In the genomic region with DNA sequence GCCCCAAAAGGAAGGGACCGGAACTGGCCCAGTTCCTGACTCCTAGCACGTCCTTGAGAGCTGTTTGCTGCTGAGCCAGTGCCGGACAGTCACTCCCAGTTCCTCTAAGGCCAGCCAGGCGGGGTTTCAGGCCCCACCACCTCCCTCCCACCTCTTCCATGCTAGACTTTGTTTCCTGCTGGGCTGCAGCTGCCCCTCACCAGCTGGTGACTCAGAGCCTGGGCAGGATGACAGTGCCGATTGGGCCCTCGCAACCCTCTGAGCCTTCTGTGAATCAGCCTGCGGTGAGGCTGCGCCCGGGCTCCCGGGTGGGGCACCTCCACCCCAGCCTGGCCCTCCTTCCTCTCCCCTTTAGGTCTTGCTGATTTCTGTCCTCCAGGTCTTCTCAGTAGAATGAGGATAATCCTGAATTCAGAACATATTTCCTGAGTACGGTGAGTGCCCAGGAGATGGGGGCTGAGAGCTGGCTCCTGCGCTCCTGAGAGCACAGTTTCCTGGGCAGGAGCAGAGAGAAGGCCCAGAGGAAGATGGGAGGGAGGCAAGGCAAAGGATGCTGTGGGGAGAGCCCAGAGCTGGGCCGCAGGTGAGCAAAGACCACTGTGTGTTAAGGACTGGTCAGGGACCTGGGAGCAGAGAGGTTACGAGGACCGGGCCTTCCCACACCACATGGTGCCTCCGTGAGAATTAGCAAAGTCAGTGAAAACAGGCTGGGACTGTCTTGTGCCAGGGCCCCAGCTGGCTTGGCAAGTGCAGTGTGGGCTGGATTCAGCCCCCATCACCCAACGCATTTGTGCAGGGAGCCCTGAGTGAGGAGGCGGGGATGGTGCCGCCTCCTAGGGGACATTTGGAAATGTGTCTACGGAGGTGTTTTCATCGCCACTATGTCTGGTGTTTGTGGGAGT, we compare ENCODE assay signal across 8 cellular contexts. TPM values are rescaled to one million over a fixed set of nuclear protein-coding genes. Genes with fewer than 3 reads are reported as not detected.
DNase-seq lines count a peak whose midpoint lies in the region; ATAC-seq and TF ChIP-seq lines count a peak whose summit lies in the region.

No MANE protein-coding gene starts in this region.

- peak; percentile 69 for ATAC-seq in GM21825 (IDR thresholded peaks at IDR 0.05; ENCODE audit: unreplicated experiment)
- no peak for ATAC-seq in GM19035 (IDR thresholded peaks at IDR 0.05; ENCODE audit: unreplicated experiment)
- ATAC-seq in GM21526 (IDR thresholded peaks at IDR 0.05; ENCODE audit: low FRiP score, unreplicated experiment): no peak

- H3K4me1 Mint-ChIP-seq in activated CD4-positive, alpha-beta T cell treated with anti-CD3 and anti-CD28 coated beads, Interleukin-2, amount 10 ng/mL, durations not matched to agents 24 days and 14 days: peaks cover 46% of the 10 kb centered on the region
- peaks cover 54% of the 10 kb centered on the region for H3K4me1 Mint-ChIP-seq in chondrocyte (ENCODE audit: low read depth)

- no peaks in the 10 kb centered on the region for H3K9me3 Mint-ChIP-seq in activated CD4-positive, alpha-beta T cell treated with anti-CD3 and anti-CD28 coated beads, Interleukin-2, amount 10 ng/mL, durations not matched to agents 24 days and 14 days
- peaks cover 5% of the 10 kb centered on the region for H3K9me3 Mint-ChIP-seq in chondrocyte (ENCODE audit: low read depth)

- DNase-seq in NCI-H2227 treated with DMSO at 0.1 percent for 48 hours (lab: John Stamatoyannopoulos, UW) (peak; percentile 17), chondrocyte (ENCODE audit: low spot score) (no peak), left kidney (ENCODE audit: low read depth, low spot score) (peak; percentile 68)
- DNase-seq in activated CD4-positive, alpha-beta T cell treated with anti-CD3 and anti-CD28 coated beads, Interleukin-2, amount 10 ng/mL, durations not matched to agents 24 days and 14 days: peak; percentile 90
- DNase-seq in stimulated activated CD4-positive, alpha-beta T cell treated with anti-CD3 and anti-CD28 coated beads, Interleukin-15, amount 100 ng/mL, for 48 hours (ENCODE audit: low read depth in 2 of 2): peak; percentile 72 to 75

- H3K27me3 Mint-ChIP-seq in activated CD4-positive, alpha-beta T cell treated with anti-CD3 and anti-CD28 coated beads, Interleukin-2, amount 10 ng/mL, durations not matched to agents 24 days and 14 days: no peaks in the 10 kb centered on the region
- H3K27me3 Mint-ChIP-seq in chondrocyte (ENCODE audit: low read depth): no peaks in the 10 kb centered on the region

- peak overlapping the region; percentile 96 for H3K27ac Mint-ChIP-seq in activated CD4-positive, alpha-beta T cell treated with anti-CD3 and anti-CD28 coated beads, Interleukin-2, amount 10 ng/mL, durations not matched to agents 24 days and 14 days
- H3K27ac Mint-ChIP-seq in chondrocyte (ENCODE audit: unreplicated experiment): peak overlapping the region; percentile 98

- TF ChIP-seq CTCF in chondrocyte (IDR thresholded peaks at IDR 0.05): peak; percentile 77

- H3K4me3 Mint-ChIP-seq in activated CD4-positive, alpha-beta T cell treated with anti-CD3 and anti-CD28 coated beads, Interleukin-2, amount 10 ng/mL, durations not matched to agents 24 days and 14 days: peak overlapping the region; percentile 85
- H3K4me3 Mint-ChIP-seq in chondrocyte (ENCODE audit: unreplicated experiment): peak overlapping the region; percentile 72

- no peaks in the 10 kb centered on the region for H3K36me3 Mint-ChIP-seq in activated CD4-positive, alpha-beta T cell treated with anti-CD3 and anti-CD28 coated beads, Interleukin-2, amount 10 ng/mL, durations not matched to agents 24 days and 14 days (ENCODE audit: low read depth)
- peaks cover 4% of the 10 kb centered on the region for H3K36me3 Mint-ChIP-seq in chondrocyte (ENCODE audit: low read depth)

- intact Hi-C loops in activated CD4-positive, alpha-beta T cell treated with anti-CD3 and anti-CD28 coated beads, Interleukin-2, amount 10 ng/mL, durations not matched to agents 24 days and 14 days (cut with micrococcal nuclease): no loop called here

RNA-seq across cellular contexts. Expression of a gene that starts 32.9 kb away (rescaled TPM):
- total RNA-seq in activated CD4-positive, alpha-beta T cell treated with anti-CD3 and anti-CD28 coated beads, Interleukin-2, amount 10 ng/mL, durations not matched to agents 24 days and 14 days: 26.5 and 31.1 TPM in 2 replicates
- 40.7 to 45.3 TPM (median 41.6 TPM) in 3 replicates for total RNA-seq in chondrocyte
